ENCODE assay signal across 8 cellular contexts in the genomic region with DNA sequence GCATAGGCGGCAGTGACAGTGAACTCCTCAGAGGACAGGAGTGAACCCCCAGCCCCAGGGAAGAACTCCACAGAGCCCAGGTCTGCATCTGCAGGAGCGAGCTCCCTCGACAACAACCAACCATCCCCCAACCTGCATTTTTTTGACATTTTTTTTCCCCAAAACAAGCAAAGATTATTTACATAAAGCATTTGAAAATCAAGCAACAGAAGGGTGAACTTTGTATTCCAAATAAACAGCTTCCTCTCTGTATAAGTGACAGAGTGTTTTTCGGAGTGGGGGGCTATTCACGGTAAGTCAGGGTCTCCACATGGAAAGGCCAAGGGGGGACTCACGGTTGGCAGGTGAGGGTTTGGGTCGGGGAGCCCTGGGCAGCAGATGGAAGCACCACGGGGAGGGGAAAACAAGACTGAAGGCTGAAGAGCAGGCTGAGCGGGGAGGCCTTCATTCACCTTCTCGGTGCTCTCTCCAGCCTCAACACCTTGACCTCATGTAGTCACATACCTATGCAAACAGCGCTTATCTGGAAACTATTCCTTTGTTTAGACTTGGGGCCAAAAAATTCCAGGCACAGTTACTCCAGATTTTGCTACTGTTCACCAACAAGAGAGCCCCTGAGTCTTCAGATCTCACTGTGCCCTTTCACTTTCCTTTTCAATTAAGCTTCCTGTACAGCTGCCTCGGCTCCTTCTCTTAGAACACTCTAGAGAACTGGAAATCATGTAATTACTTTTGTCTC. TPM values are rescaled to one million over a fixed set of nuclear protein-coding genes. Genes with fewer than 3 reads are reported as not detected.
A peak's percentile ranks its signal among the peaks of the same experiment; 100 is the strongest.
DNase-seq lines count a peak whose midpoint lies in the region; ATAC-seq and TF ChIP-seq lines count a peak whose summit lies in the region.

No MANE protein-coding gene starts in this region.

- H3K9me3 Mint-ChIP-seq in stimulated activated naive CD8-positive, alpha-beta T cell treated with anti-CD3 and anti-CD28 coated beads, Interleukin-15, amount 100 ng/mL, for 72 hours: no peaks in the 10 kb centered on the region

- peaks cover 6 to 65% of the 10 kb centered on the region in 2 donors for H3K4me1 ChIP-seq in left lung

- H3K4me3 ChIP-seq in cardiac fibroblast (replicated peaks in 1 of 2; ENCODE audit: low read depth in 2 of 2, low read length in 2 of 2): peak overlapping the region in 1 of 2 donors; percentile 43
- peak overlapping the region; percentile 5 to 40 for H3K4me3 ChIP-seq in left lung

- H3K27ac ChIP-seq in left lung: peak overlapping the region; percentile 81 to 84

- no peaks in the 10 kb centered on the region for H3K36me3 ChIP-seq in left lung

- TF ChIP-seq CTCF in cardiac fibroblast (IDR thresholded peaks at IDR 0.05; ENCODE audit: low read depth, low read length): no peak
- TF ChIP-seq CTCF in left lung (IDR thresholded peaks at IDR 0.05): no peak

- DNase-seq in NCI-H82 (lab: John Stamatoyannopoulos, UW): peak; percentile 10
- no peak for DNase-seq in NCI-H82 treated with DMSO at 0.1 percent for 48 hours (lab: John Stamatoyannopoulos, UW; ENCODE audit: unreplicated experiment)
- DNase-seq in SW480 (ENCODE audit: low spot score): peak; percentile 22
- peak; percentile 65 to 71 for DNase-seq in cardiac fibroblast (ENCODE audit: low read depth in 2 of 2)
- DNase-seq in left lung: peak in 1 of 2 donors; percentile 40
- DNase-seq in stimulated activated naive CD8-positive, alpha-beta T cell treated with anti-CD3 and anti-CD28 coated beads, Interleukin-15, amount 100 ng/mL, for 72 hours: peak; percentile 23 to 29
- no peak for DNase-seq in D341Med (ENCODE audit: low spot score)

- no peaks in the 10 kb centered on the region for H3K27me3 Mint-ChIP-seq in stimulated activated naive CD8-positive, alpha-beta T cell treated with anti-CD3 and anti-CD28 coated beads, Interleukin-15, amount 100 ng/mL, for 72 hours

- intact Hi-C loops in left lung (cut with DNase I): no loop called here

- H3K9me3 ChIP-seq in left lung: no peaks in the 10 kb centered on the region

- H3K27me3 ChIP-seq in left lung: no peaks in the 10 kb centered on the region

- H3K27ac Mint-ChIP-seq in stimulated activated naive CD8-positive, alpha-beta T cell treated with anti-CD3 and anti-CD28 coated beads, Interleukin-15, amount 100 ng/mL, for 72 hours: peak overlapping the region; percentile 99

- ATAC-seq in HG03139 (IDR thresholded peaks at IDR 0.05; ENCODE audit: unreplicated experiment) (peak; percentile 46), left lung (peak; percentile 83)
- peak; percentile 67 for ATAC-seq in stimulated activated naive CD8-positive, alpha-beta T cell treated with anti-CD3 and anti-CD28 coated beads, Interleukin-15, amount 100 ng/mL, for 72 hours

- H3K4me1 Mint-ChIP-seq in stimulated activated naive CD8-positive, alpha-beta T cell treated with anti-CD3 and anti-CD28 coated beads, Interleukin-15, amount 100 ng/mL, for 72 hours: peaks cover 84% of the 10 kb centered on the region

- peak overlapping the region; percentile 92 to 96 for H3K4me3 Mint-ChIP-seq in stimulated activated naive CD8-positive, alpha-beta T cell treated with anti-CD3 and anti-CD28 coated beads, Interleukin-15, amount 100 ng/mL, for 72 hours

RNA-seq across cellular contexts. Expression of gene C2CD2, which starts 27.6 kb away (rescaled TPM):
- 10 to 100 TPM; 19.4 to 22.0 TPM for total RNA-seq in left lung

RNA-seq across cellular contexts. Expression of gene PRDM15, which starts 47.1 kb away (rescaled TPM):
- total RNA-seq in left lung: 1 to 10 TPM; 6.2 to 7.8 TPM

Comparison
In these comparisons a context has a peak if more than half of its experiments do, and no peak if none do; other contexts are left out.
1. DNase-seq: peak in NCI-H82 (single experiment), SW480 (single experiment), cardiac fibroblast (2 of 2) and stimulated activated naive CD8-positive, alpha-beta T cell treated with anti-CD3 and anti-CD28 coated beads, Interleukin-15, amount 100 ng/mL, for 72 hours (2 of 2); none in NCI-H82 treated with DMSO at 0.1 percent for 48 hours (single experiment) and D341Med (single experiment).
2. Peak in every context shown above with its lines, with median percentiles within 50 percentile points of each other: ATAC-seq.